ENCODE assay signal across 8 cellular contexts in the genomic region with DNA sequence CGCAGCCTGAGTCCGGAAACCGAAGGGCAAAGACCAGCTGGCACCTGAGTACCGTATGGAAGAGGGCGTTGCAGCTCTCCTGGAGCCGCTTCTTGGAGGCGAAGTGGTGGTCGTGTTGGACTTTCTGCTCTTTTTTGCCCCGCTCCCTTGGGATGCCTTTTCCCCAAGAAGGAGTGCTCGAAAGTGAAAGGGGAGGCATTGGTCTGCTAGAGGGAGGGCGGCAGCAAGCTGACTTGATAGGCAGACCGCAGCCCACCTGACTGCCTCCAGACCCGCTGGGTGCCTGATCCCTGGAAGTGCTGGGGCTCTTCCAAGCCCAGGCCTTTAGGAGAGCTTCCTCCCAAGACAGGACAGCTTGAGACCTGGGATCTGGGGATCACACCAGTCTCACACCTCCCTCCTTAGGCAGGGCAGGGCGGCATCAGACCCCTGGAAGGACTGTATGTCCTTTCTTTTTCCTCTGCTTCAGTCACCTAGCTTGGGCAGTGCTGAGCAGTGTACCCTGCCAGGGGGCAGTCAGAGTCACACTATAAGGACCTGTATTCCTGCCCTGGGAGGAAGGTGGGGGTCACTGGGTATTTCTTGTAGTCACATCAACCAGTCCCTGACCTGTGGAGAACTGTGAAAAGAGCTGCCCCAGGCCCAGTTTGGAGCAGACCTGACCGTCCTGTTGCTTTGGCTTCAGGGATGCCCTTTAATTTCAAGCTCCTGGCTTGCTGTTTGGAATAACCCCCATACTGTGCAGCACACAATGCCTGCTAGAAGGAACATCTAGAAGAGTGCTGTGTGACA. TPM values are rescaled to one million over a fixed set of nuclear protein-coding genes. Genes with fewer than 3 reads are reported as not detected.
DNase-seq lines count a peak whose midpoint lies in the region; ATAC-seq and TF ChIP-seq lines count a peak whose summit lies in the region.

No MANE protein-coding gene starts in this region.

- no peak overlapping the region for H4K8ac ChIP-seq in neuronal stem cell (ENCODE audit: low read depth, low read length)

- peaks cover 18% of the 10 kb centered on the region for H3K79me1 ChIP-seq in neuronal stem cell (ENCODE audit: low read depth, low read length)

- no peak overlapping the region for H3K23ac ChIP-seq in neuronal stem cell (ENCODE audit: low read depth, low read length, poor library complexity)

- TF ChIP-seq CTCF in AG04450 (IDR thresholded peaks at IDR 0.05; ENCODE audit: low read depth, low read length) = no peak
- TF ChIP-seq CTCF in esophagus muscularis mucosa (IDR thresholded peaks at IDR 0.05) = no peak

- no peak overlapping the region for H2BK15ac ChIP-seq in neuronal stem cell (ENCODE audit: low read length)

- CTCF ChIA-PET in AG04450 (lab: Charles Lee) = interaction anchor here (0.6 to 4.2 kb wide), 5 partner anchors 10 to 109 kb away, joined by 3 to 22 read pairs (median 5); partner anchors contain the start of genes EXOG and XYLB

- H3K36me3 ChIP-seq in SJSA1 (no peaks in the 10 kb centered on the region), esophagus muscularis mucosa (no peaks in the 10 kb centered on the region), neuronal stem cell (replicated peaks in 1 of 2; ENCODE audit: control insufficient read depth in 2 of 2, insufficient read depth in 2 of 2, low read length in 2 of 2) (peaks cover 0 to 29% of the 10 kb centered on the region in 2 donors)

- ATAC-seq in GM21515 (IDR thresholded peaks at IDR 0.05; ENCODE audit: unreplicated experiment) (peak; percentile 40), GM18858 (IDR thresholded peaks at IDR 0.05; ENCODE audit: unreplicated experiment) (no peak)

- H2BK5ac ChIP-seq in neuronal stem cell (ENCODE audit: low read length) = peak overlapping the region; percentile 75

- POLR2A ChIA-PET in AG04450 (lab: Yijun Ruan, JAX) = interaction anchor here (0.8 kb wide), 1 partner anchor 36 kb away, joined by 3 read pairs; no protein-coding TSS in a partner anchor

- peak overlapping the region; percentile 70 for H3K4me3 ChIP-seq in AG04450 (ENCODE audit: low read depth, low read length)
- H3K4me3 ChIP-seq in SJSA1 = peak overlapping the region; percentile 90
- peak overlapping the region; percentile 78 to 94 (median 90) for H3K4me3 ChIP-seq in esophagus muscularis mucosa
- peak overlapping the region; percentile 76 to 100 for H3K4me3 ChIP-seq in neuronal stem cell (ENCODE audit: low read length in 2 of 2)

- intact Hi-C loops in esophagus muscularis mucosa (cut with DNase I) = no loop called here

- H2AFZ ChIP-seq in neuronal stem cell (ENCODE audit: low read length) = peak overlapping the region; percentile 90

- no peak overlapping the region for H2BK120ac ChIP-seq in neuronal stem cell (ENCODE audit: low read depth, low read length)

- H3K9me3 ChIP-seq in AG04450 (ENCODE audit: control insufficient read depth, insufficient read depth, low read length) (no peaks in the 10 kb centered on the region; the same call in 1 of the 2 replicates), SJSA1 (replicated peaks) (peaks cover 4% of the 10 kb centered on the region; the same call in 1 of the 2 replicates), esophagus muscularis mucosa (no peaks in the 10 kb centered on the region), neuronal stem cell (replicated peaks in 1 of 2; ENCODE audit: control insufficient read depth in 2 of 2, insufficient read depth in 1 of 2, low read depth in 1 of 2, low read length in 2 of 2) (peaks cover under 1 to 2% of the 10 kb centered on the region in 2 donors)

- peak overlapping the region; percentile 84 for H3K4me2 ChIP-seq in neuronal stem cell (ENCODE audit: insufficient read depth, low read length, poor library complexity, severe bottlenecking)

- H2AK5ac ChIP-seq in neuronal stem cell (ENCODE audit: low read depth, low read length) = peak overlapping the region; percentile 72

- H3K18ac ChIP-seq in neuronal stem cell (ENCODE audit: low read length) = peak overlapping the region; percentile 90

- no peak overlapping the region for H3K4ac ChIP-seq in neuronal stem cell (ENCODE audit: low read length)

- DNase-seq in AG04450 (ENCODE audit: low read depth, low spot score) (peak; percentile 3), SJSA1 (ENCODE audit: low read depth in 1 of 2, low spot score in 2 of 2) (peak in 1 of 2 experiments; percentile 28), esophagus muscularis mucosa (ENCODE audit: extremely low spot score) (no peak), neuronal stem cell (ENCODE audit: low spot score) (no peak), NCI-H1092 treated with DMSO at 0.1 percent for 48 hours (lab: John Stamatoyannopoulos, UW) (no peak), COLO829 (ENCODE audit: low spot score) (no peak)

- peak; percentile 14 for TF ChIP-seq POLR2A in esophagus muscularis mucosa (IDR thresholded peaks at IDR 0.05; ENCODE audit: low read depth)

- peak overlapping the region; percentile 83 for H3K9ac ChIP-seq in neuronal stem cell (ENCODE audit: low read depth, low read length, poor library complexity)

- no peak overlapping the region for H4K91ac ChIP-seq in neuronal stem cell (ENCODE audit: low read depth, low read length, poor library complexity)

- no peak for TF ChIP-seq EP300 in esophagus muscularis mucosa (IDR thresholded peaks at IDR 0.05)

- H3K14ac ChIP-seq in neuronal stem cell (ENCODE audit: low read length) = peak overlapping the region; percentile 12

- H3K27me3 ChIP-seq in AG04450 (ENCODE audit: control insufficient read depth, insufficient read depth, low read length) (no peaks in the 10 kb centered on the region), SJSA1 (replicated peaks) (no peaks in the 10 kb centered on the region), esophagus muscularis mucosa (no peaks in the 10 kb centered on the region), neuronal stem cell (ENCODE audit: control insufficient read depth in 3 of 3, insufficient read depth in 3 of 3, low read depth in 1 of 3, low read length in 3 of 3) (no peaks in the 10 kb centered on the region)

- H2BK12ac ChIP-seq in neuronal stem cell (ENCODE audit: low read length) = no peak overlapping the region

- WGBS in esophagus muscularis mucosa = 17% methylated on average over 11 of the region's 15 CpGs
- no CpG with 5 or more reads among the region's 15 CpGs for WGBS in neuronal stem cell (ENCODE audit: extremely low coverage in 2 of 2, insufficient read length in 2 of 2, insufficient replicate concordance in 1 of 2), 2 donors

- H3K4me1 ChIP-seq in SJSA1 (replicated peaks) (peaks cover 13% of the 10 kb centered on the region; the same call in 1 of the 2 replicates), esophagus muscularis mucosa (peaks cover 34 to 66% (median 62%) of the 10 kb centered on the region in 4 donors), neuronal stem cell (ENCODE audit: control insufficient read depth in 2 of 2, insufficient read depth in 1 of 2, low read depth in 1 of 2, low read length in 2 of 2) (peaks cover 11 to 26% of the 10 kb centered on the region in 2 donors)

- H3K27ac ChIP-seq in AG04450 (ENCODE audit: low read depth, low read length) = no peak overlapping the region
- no peak overlapping the region for H3K27ac ChIP-seq in SJSA1
- H3K27ac ChIP-seq in esophagus muscularis mucosa (replicated peaks in 1 of 4) = peak overlapping the region; percentile 84 to 92 (median 90)
- peak overlapping the region; percentile 91 for H3K27ac ChIP-seq in neuronal stem cell (replicated peaks; ENCODE audit: low read length)

RNA-seq across cellular contexts. Expression of gene ACVR2B, which starts 2.1 kb away (rescaled TPM):
- polyA plus RNA-seq in AG04450 (2011; rRNA removed) = 0.82 and 1.0 TPM in 2 replicates
- 5.3 and 5.5 TPM in 2 replicates for polyA minus RNA-seq in AG04450 (2011; rRNA and poly(A)+ RNA removed)
- 1.1 and 2.2 TPM in 2 replicates for total RNA-seq in SJSA1 (2014; rRNA removed; shearing (Covaris generic))
- total RNA-seq in esophagus muscularis mucosa = 1 to 10 TPM; 3.8 to 9.8 (median 5.9) TPM
- polyA plus RNA-seq in neuronal stem cell (2013, experiment 1 of 2) = 30.1 TPM
- 31.9 TPM for polyA plus RNA-seq in neuronal stem cell (2013, experiment 2 of 2)

RNA-seq across cellular contexts. Expression of gene EXOG, which starts 40.3 kb away (rescaled TPM):
- 15.1 and 19.3 TPM in 2 replicates for polyA plus RNA-seq in AG04450 (2011; rRNA removed)
- 9.3 and 9.8 TPM in 2 replicates for polyA minus RNA-seq in AG04450 (2011; rRNA and poly(A)+ RNA removed)
- total RNA-seq in SJSA1 (2014; rRNA removed; shearing (Covaris generic)) = 9.0 and 11.7 TPM in 2 replicates
- total RNA-seq in esophagus muscularis mucosa = 10 to 100 TPM; 14.9 to 37.8 (median 30.8) TPM
- 10.3 TPM for polyA plus RNA-seq in neuronal stem cell (2013, experiment 1 of 2)
- 11.4 TPM for polyA plus RNA-seq in neuronal stem cell (2013, experiment 2 of 2)

Comparison
In these comparisons a context has a peak if more than half of its experiments do, and no peak if none do; other contexts are left out.
1. H3K27ac ChIP-seq: peak in esophagus muscularis mucosa (4 of 4) and neuronal stem cell (single experiment); none in AG04450 (single experiment) and SJSA1 (single experiment).
2. Peak in every context shown above with its lines, with median percentiles within 50 percentile points of each other: H3K4me3 ChIP-seq.